30 cellular contexts compared by ENCODE assay signal in the genomic region with DNA sequence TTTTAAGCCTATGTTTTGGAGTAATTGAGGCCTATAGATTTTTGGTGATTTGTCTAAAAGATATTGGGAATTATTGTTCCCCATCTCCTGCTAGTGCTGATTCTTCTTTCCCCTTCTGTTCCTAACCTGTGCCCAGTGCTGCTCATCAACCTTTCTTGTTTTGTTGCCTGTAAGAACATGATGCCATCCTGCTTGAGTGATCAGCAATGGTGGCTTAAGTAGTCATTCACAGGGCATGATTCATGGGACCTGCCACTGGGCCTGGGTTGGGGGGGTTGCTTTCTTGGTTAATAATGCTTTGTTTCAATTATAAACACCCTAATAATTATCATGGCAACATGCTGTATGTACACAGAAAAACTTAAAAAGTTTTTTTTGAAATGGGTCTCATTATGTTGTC.
"Had no signal": no experiment of that assay in that cellular context is flagged by ENCODE, and none has a peak within 500 bp of the region (broad histone marks: within the 10 kb centered on the region; RNA-seq: fewer than 3 reads in every experiment).

No MANE protein-coding gene starts in this region.

- H3K36me3 ChIP-seq: brain microvascular endothelial cell, cardiac muscle cell, colonic mucosa, WERI-Rb-1 had no signal

- H3K27ac ChIP-seq: brain microvascular endothelial cell, cardiac muscle cell, colonic mucosa, WERI-Rb-1 had no signal

- H3K27me3 ChIP-seq: brain microvascular endothelial cell, cardiac muscle cell, colonic mucosa had no signal

- FAIRE-seq: astrocyte, endothelial cell of umbilical vein had no signal

- H3K9me3 ChIP-seq: colonic mucosa had no signal

- H3K4me3 ChIP-seq: cardiac muscle cell, colonic mucosa had no signal

- ATAC-seq: activated CD4-positive, CD25-positive, alpha-beta regulatory T cell treated with anti-CD3 and anti-CD28 coated beads, Interleukin-2, amount 50 U/mL, for 24 hours; activated CD8-positive, alpha-beta T cell treated with anti-CD3 and anti-CD28 coated beads for 36 hours; activated T-cell treated with anti-CD3 and anti-CD28 coated beads, Interleukin-2, amount 50 U/mL, for 4 hours; activated T-helper 17 cell treated with anti-CD3 and anti-CD28 coated beads, Interleukin-2, amount 50 U/mL, for 72 hours; esophagus mucosa; T-helper 17 cell had no signal

- H3K4me1 ChIP-seq: colonic mucosa had no signal

- DNase-seq: activated B cell treated with CpG ODN at 0.5 μM for 24 hours; activated CD4-positive, alpha-beta T cell treated with anti-CD3 and anti-CD28 coated beads for 48 hours; activated CD4-positive, alpha-beta T cell treated with anti-CD3 and anti-CD28 coated beads, Interleukin-2, amount 50 U/mL, for 1 hour; activated CD4-positive, alpha-beta T cell treated with anti-CD3 and anti-CD28 coated beads, Interleukin-2, amount 50 U/mL, for 48 hours; activated CD8-positive, alpha-beta memory T cell treated with anti-CD3 and anti-CD28 coated beads for 24 hours; activated CD8-positive, alpha-beta T cell treated with anti-CD3 and anti-CD28 coated beads for 36 hours; activated effector memory CD4-positive, alpha-beta T cell treated with Interleukin-2 at 50 U/mL for 16 hours; activated gamma-delta T cell treated with Interleukin-2 at 50 U/mL for 16 hours; activated naive CD4-positive, alpha-beta T cell treated with anti-CD3 and anti-CD28 coated beads, Interleukin-2, amount 50 U/mL, for 16 hours; activated naive CD4-positive, alpha-beta T cell treated with Interleukin-2 at 50 U/mL for 16 hours; activated T-cell treated with anti-CD3 and anti-CD28 coated beads, Interleukin-2, amount 50 U/mL, for 4 hours; amniotic stem cell; anterior cingulate cortex; brain microvascular endothelial cell; central memory CD4-positive, alpha-beta T cell; cerebellar nuclear complex; colonic mucosa; effector CD8-positive, alpha-beta T cell; foreskin melanocyte; head of caudate nucleus; T-helper 1 cell; T-helper 17 cell; T1000; WERI-Rb-1 had no signal
